19 cellular contexts compared by ENCODE assay signal in genomic region chr15:91521996-91522395, GRCh38.
DNase-seq lines count a peak whose midpoint lies in the region; ATAC-seq, FAIRE-seq and TF ChIP-seq lines count a peak whose summit lies in the region.
"Had no signal": no experiment of that assay in that cellular context is flagged by ENCODE, and none has a peak within 500 bp of the region (broad histone marks: within the 10 kb centered on the region; RNA-seq: fewer than 3 reads in every experiment).

No MANE protein-coding gene starts in this region.

- WGBS in heart right ventricle, 2 donors: 75 to 81% methylated on average over 2 of the region's 2 CpGs

- H3K4me1 ChIP-seq in heart right ventricle: peaks cover 0 to 14% (median 6%) of the 10 kb centered on the region in 9 donors

- H3K27me3 Mint-ChIP-seq in stimulated activated naive CD8-positive, alpha-beta T cell treated with anti-CD3 and anti-CD28 coated beads, Interleukin-15, amount 100 ng/mL, for 72 hours: peaks cover 15% of the 10 kb centered on the region
- H3K27me3 Mint-ChIP-seq: activated CD4-positive, alpha-beta memory T cell treated with anti-CD3 and anti-CD28 coated beads, Interleukin-2, amount 10 ng/mL, durations not matched to agents 7 days and 5 days had no signal

- H3K9me3 Mint-ChIP-seq in stimulated activated naive CD8-positive, alpha-beta T cell treated with anti-CD3 and anti-CD28 coated beads, Interleukin-15, amount 100 ng/mL, for 72 hours: no peaks in the 10 kb centered on the region
- H3K9me3 Mint-ChIP-seq: activated CD4-positive, alpha-beta memory T cell treated with anti-CD3 and anti-CD28 coated beads, Interleukin-2, amount 10 ng/mL, durations not matched to agents 7 days and 5 days; memory B cell; natural killer cell treated with Interleukin-12 subunit alpha and Interleukin-12 subunit beta and Interleukin-15 and Interleukin-18, amount 100 ng/mL, for 72 hours had no signal

- peaks cover 4% of the 10 kb centered on the region for H3K4me1 Mint-ChIP-seq in stimulated activated naive CD8-positive, alpha-beta T cell treated with anti-CD3 and anti-CD28 coated beads, Interleukin-15, amount 100 ng/mL, for 72 hours
- H3K4me1 Mint-ChIP-seq: memory B cell had no signal

- no peak for DNase-seq in stimulated activated naive CD8-positive, alpha-beta T cell treated with anti-CD3 and anti-CD28 coated beads, Interleukin-15, Interleukin-2, amounts not matched to agents 100 U/mL and 50 U/mL, for 24 hours
- no peak for DNase-seq in stimulated activated naive CD8-positive, alpha-beta T cell treated with anti-CD3 and anti-CD28 coated beads, Interleukin-15, amount 100 ng/mL, for 72 hours
- DNase-seq in RCC 7860 (ENCODE audit: low spot score) (peak; percentile 90), fibroblast of peridontal ligament (ENCODE audit: extremely low read depth) (peak; percentile 34), urothelium cell line (ENCODE audit: low spot score) (no peak), NOMO-1 treated with DMSO at 0.1 percent for 48 hours (lab: John Stamatoyannopoulos, UW; ENCODE audit: unreplicated experiment) (no peak), heart right ventricle (no peak)
- DNase-seq: activated CD4-positive, alpha-beta memory T cell treated with anti-CD3 and anti-CD28 coated beads, Interleukin-2, amount 10 ng/mL, durations not matched to agents 7 days and 5 days; amniotic stem cell; NCI-H1092; NCI-H2107; stimulated activated CD4-positive, alpha-beta T cell treated with anti-CD3 and anti-CD28 coated beads, Interleukin-4, amount 100 ng/mL, for 24 hours had no signal

- H3K9me3 ChIP-seq in heart right ventricle: peaks cover 0 to 5% (median 0%) of the 10 kb centered on the region in 11 donors

- intact Hi-C loops in heart right ventricle (cut with DNase I): loop anchor here in 7 of 10 donors (1.0 to 10.0 kb wide), 5 partner anchors 217 to 323 kb away; no protein-coding TSS in a partner anchor

- no peak overlapping the region for H3K4me3 ChIP-seq in heart right ventricle
- H3K4me3 ChIP-seq: GM23338 had no signal

- H3K4me3 Mint-ChIP-seq in stimulated activated naive CD8-positive, alpha-beta T cell treated with anti-CD3 and anti-CD28 coated beads, Interleukin-15, amount 100 ng/mL, for 72 hours: no peak overlapping the region
- H3K4me3 Mint-ChIP-seq: activated CD4-positive, alpha-beta memory T cell treated with anti-CD3 and anti-CD28 coated beads, Interleukin-2, amount 10 ng/mL, durations not matched to agents 7 days and 5 days; GM23338; memory B cell; natural killer cell treated with Interleukin-12 subunit alpha and Interleukin-12 subunit beta and Interleukin-15 and Interleukin-18, amount 100 ng/mL, for 72 hours had no signal

- peak; percentile 97 for FAIRE-seq in RCC 7860 (lab: Jason Lieb, UNC)
- peak; percentile 27 for FAIRE-seq in urothelium cell line (lab: Jason Lieb, UNC)
- FAIRE-seq: endometrium, small intestine had no signal

- H3K27me3 ChIP-seq in heart right ventricle: no peaks in the 10 kb centered on the region

- no peaks in the 10 kb centered on the region for H3K36me3 ChIP-seq in heart right ventricle

- ATAC-seq in stimulated activated naive CD8-positive, alpha-beta T cell treated with anti-CD3 and anti-CD28 coated beads, Interleukin-15, Interleukin-2, amounts not matched to agents 100 U/mL and 50 U/mL, for 24 hours: peak; percentile 32
- ATAC-seq in stimulated activated naive CD8-positive, alpha-beta T cell treated with anti-CD3 and anti-CD28 coated beads, Interleukin-15, amount 100 ng/mL, for 72 hours: no peak
- ATAC-seq in GM18868 (IDR thresholded peaks at IDR 0.05; ENCODE audit: unreplicated experiment): no peak
- ATAC-seq in heart right ventricle: no peak
- ATAC-seq: GM23338; natural killer cell treated with Interleukin-12 subunit alpha and Interleukin-12 subunit beta and Interleukin-15 and Interleukin-18, amount 100 ng/mL, for 72 hours had no signal

- no peak overlapping the region for H3K27ac Mint-ChIP-seq in stimulated activated naive CD8-positive, alpha-beta T cell treated with anti-CD3 and anti-CD28 coated beads, Interleukin-15, amount 100 ng/mL, for 72 hours
- H3K27ac Mint-ChIP-seq: activated CD4-positive, alpha-beta memory T cell treated with anti-CD3 and anti-CD28 coated beads, Interleukin-2, amount 10 ng/mL, durations not matched to agents 7 days and 5 days; GM23338; memory B cell had no signal

- TF ChIP-seq CTCF in heart right ventricle (IDR thresholded peaks at IDR 0.05): no peak

- no peak overlapping the region for H3K27ac ChIP-seq in heart right ventricle
- H3K27ac ChIP-seq: RWPE1 had no signal

Comparison
In these comparisons a context has a peak if more than half of its experiments do, and no peak if none do; other contexts are left out.
1. DNase-seq: peak in RCC 7860 (single experiment) and fibroblast of peridontal ligament (single experiment); none in stimulated activated naive CD8-positive, alpha-beta T cell treated with anti-CD3 and anti-CD28 coated beads, Interleukin-15, Interleukin-2, amounts not matched to agents 100 U/mL and 50 U/mL, for 24 hours (single experiment), stimulated activated naive CD8-positive, alpha-beta T cell treated with anti-CD3 and anti-CD28 coated beads, Interleukin-15, amount 100 ng/mL, for 72 hours (0 of 2), urothelium cell line (single experiment), NOMO-1 treated with DMSO at 0.1 percent for 48 hours (single experiment) and heart right ventricle (0 of 2).